22 cellular contexts compared by ENCODE assay signal in genomic region chr9:91170951-91171350, GRCh38.
"Had no signal": no experiment of that assay in that cellular context is flagged by ENCODE, and none has a peak within 500 bp of the region (broad histone marks: within the 10 kb centered on the region; RNA-seq: fewer than 3 reads in every experiment).

No MANE protein-coding gene starts in this region.

- H3K4me3 ChIP-seq: colonic mucosa, esophagus squamous epithelium, gastrocnemius medialis, heart right ventricle, left lung, lower lobe of right lung, mucosa of descending colon had no signal

- H3K36me3 ChIP-seq: colonic mucosa, esophagus squamous epithelium, gastrocnemius medialis, heart right ventricle, left lung, lower lobe of right lung had no signal

- H3K9me3 ChIP-seq: colonic mucosa, gastrocnemius medialis had no signal

- H3K27ac ChIP-seq: colonic mucosa, epithelial cell of prostate, esophagus squamous epithelium, gastrocnemius medialis, heart right ventricle, left lung, lower lobe of right lung had no signal

- H3K27me3 ChIP-seq: colonic mucosa, esophagus squamous epithelium, gastrocnemius medialis, heart right ventricle, left lung had no signal

- DNase-seq: colonic mucosa; cortex of kidney; effector CD8-positive, alpha-beta T cell; effector memory CD8-positive, alpha-beta T cell; endodermal cell; erythroblast; esophagus squamous epithelium; foreskin fibroblast; foreskin melanocyte; gastrocnemius medialis; glutamatergic neuron; head of caudate nucleus; heart right ventricle; hippocampal formation; left cardiac atrium; left lung; left ventricle myocardium superior; lower lobe of right lung; mesenchymal stem cell; mucosa of descending colon; naive B cell had no signal
